In genomic region chr3:58566398-58567250, GRCh38 we compare ENCODE assay signal across 18 cellular contexts. TPM values are rescaled to one million over a fixed set of nuclear protein-coding genes. Genes with fewer than 3 reads are reported as not detected.
A peak's percentile ranks its signal among the peaks of the same experiment; 100 is the strongest.
DNase-seq lines count a peak whose midpoint lies in the region; ATAC-seq and TF ChIP-seq lines count a peak whose summit lies in the region.
"Had no signal": no experiment of that assay in that cellular context is flagged by ENCODE, and none has a peak within 500 bp of the region (broad histone marks: within the 10 kb centered on the region; RNA-seq: fewer than 3 reads in every experiment).

No MANE protein-coding gene starts in this region.

- H3K27ac ChIP-seq in right atrium auricular region, result no peak overlapping the region
- no peak overlapping the region for H3K27ac ChIP-seq in colonic mucosa
- H3K27ac ChIP-seq in WERI-Rb-1, result no peak overlapping the region

- peak; percentile 40 for DNase-seq in right atrium auricular region (ENCODE audit: low spot score)
- DNase-seq in left ventricle myocardium superior, result no peak
- peak; percentile 15 for DNase-seq in colonic mucosa
- peak; percentile 82 for DNase-seq in mesenteric fat pad (ENCODE audit: low spot score)
- no peak for DNase-seq in WERI-Rb-1
- no peak for DNase-seq in activated CD4-positive, alpha-beta T cell treated with anti-CD3 and anti-CD28 coated beads, Interleukin-2, amount 10 ng/mL, durations not matched to agents 7 days and 5 days
- no peak for DNase-seq in nucleus accumbens (lab: John Stamatoyannopoulos, UW)
- DNase-seq: C1 segment of cervical spinal cord, GF-D8, GOT3, HFFc6, Kasumi-1, MM.1S, NCI-H1092 treated with DMSO at 0.1 percent for 48 hours, NCI-H2081 treated with DMSO at 0.1 percent for 48 hours, NCI-H510A treated with DMSO at 0.1 percent for 48 hours, NCI-H82 had no signal

- no peak for TF ChIP-seq CTCF in right atrium auricular region (IDR thresholded peaks at IDR 0.05)
- TF ChIP-seq CTCF in colonic mucosa (IDR thresholded peaks at IDR 0.05), result no peak
- no peak for TF ChIP-seq CTCF in WERI-Rb-1 (IDR thresholded peaks at IDR 0.05; ENCODE audit: low read depth, low read length)

- H3K27me3 ChIP-seq in right atrium auricular region (no peaks in the 10 kb centered on the region), colonic mucosa (no peaks in the 10 kb centered on the region), WERI-Rb-1 (ENCODE audit: insufficient read depth, low read depth, severe bottlenecking) (no peaks in the 10 kb centered on the region)

- CTCF ChIA-PET in activated CD4-positive, alpha-beta T cell treated with anti-CD3 and anti-CD28 coated beads, Interleukin-2, amount 10 ng/mL, durations not matched to agents 7 days and 5 days (lab: Charles Lee), result interaction anchor here (1.0 to 2.0 kb wide), 5 partner anchors 13 to 261 kb away, joined by 4 to 6 read pairs (median 5); partner anchors contain the start of genes HTD2 and RPP14

- H3K36me3 Mint-ChIP-seq in activated CD4-positive, alpha-beta T cell treated with anti-CD3 and anti-CD28 coated beads, Interleukin-2, amount 10 ng/mL, durations not matched to agents 7 days and 5 days (ENCODE audit: low read depth), result no peaks in the 10 kb centered on the region

- ATAC-seq in left ventricle myocardium superior, result no peak

- no peak overlapping the region for H3K27ac Mint-ChIP-seq in activated CD4-positive, alpha-beta T cell treated with anti-CD3 and anti-CD28 coated beads, Interleukin-2, amount 10 ng/mL, durations not matched to agents 7 days and 5 days
- H3K27ac Mint-ChIP-seq: HFFc6 had no signal

- H3K4me3 ChIP-seq in right atrium auricular region, result no peak overlapping the region
- H3K4me3 ChIP-seq in colonic mucosa, result no peak overlapping the region
- no peak overlapping the region for H3K4me3 ChIP-seq in WERI-Rb-1 (ENCODE audit: low read depth, low read length)

- intact Hi-C loops in left ventricle myocardium superior (cut with micrococcal nuclease) (no loop called here), colonic mucosa (cut with DNase I) (no loop called here)

- H3K9me3 ChIP-seq in right atrium auricular region, result peaks cover 0 to 3% of the 10 kb centered on the region in 2 donors
- no peaks in the 10 kb centered on the region for H3K9me3 ChIP-seq in colonic mucosa
- H3K9me3 ChIP-seq in WERI-Rb-1 (ENCODE audit: severe bottlenecking), result no peaks in the 10 kb centered on the region

- H3K4me1 ChIP-seq in right atrium auricular region, result peaks cover 0 to 7% of the 10 kb centered on the region in 2 donors
- H3K4me1 ChIP-seq in colonic mucosa, result no peaks in the 10 kb centered on the region

- no peak overlapping the region for H3K9ac ChIP-seq in colonic mucosa (ENCODE audit: low read depth in 2 of 2, low read length in 2 of 2)

- peaks cover 5% of the 10 kb centered on the region for H3K27me3 Mint-ChIP-seq in activated CD4-positive, alpha-beta T cell treated with anti-CD3 and anti-CD28 coated beads, Interleukin-2, amount 10 ng/mL, durations not matched to agents 7 days and 5 days

- POLR2A ChIA-PET in activated CD4-positive, alpha-beta T cell treated with anti-CD3 and anti-CD28 coated beads, Interleukin-2, amount 10 ng/mL, durations not matched to agents 7 days and 5 days (lab: Charles Lee), result no interaction called here

- H3K36me3 ChIP-seq in right atrium auricular region (peaks cover 10% of the 10 kb centered on the region), colonic mucosa (no peaks in the 10 kb centered on the region), WERI-Rb-1 (no peaks in the 10 kb centered on the region)

- no peak overlapping the region for H3K4me3 Mint-ChIP-seq in activated CD4-positive, alpha-beta T cell treated with anti-CD3 and anti-CD28 coated beads, Interleukin-2, amount 10 ng/mL, durations not matched to agents 7 days and 5 days
- H3K4me3 Mint-ChIP-seq: HFFc6 had no signal

- H3K9me3 Mint-ChIP-seq in activated CD4-positive, alpha-beta T cell treated with anti-CD3 and anti-CD28 coated beads, Interleukin-2, amount 10 ng/mL, durations not matched to agents 7 days and 5 days, result no peaks in the 10 kb centered on the region

- H3K4me1 Mint-ChIP-seq in activated CD4-positive, alpha-beta T cell treated with anti-CD3 and anti-CD28 coated beads, Interleukin-2, amount 10 ng/mL, durations not matched to agents 7 days and 5 days, result peaks cover 4% of the 10 kb centered on the region

RNA-seq across cellular contexts. Expression of gene FAM107A, which starts 10.6 kb away (rescaled TPM):
- total RNA-seq in right atrium auricular region, result 10 to 100 TPM; 76.5 to 80.7 TPM
- 78.0 TPM for total RNA-seq in left ventricle myocardium superior
- 1 to 10 TPM; 2.2 to 5.1 TPM for total RNA-seq in colonic mucosa
- total RNA-seq in mesenteric fat pad, result 39.2 TPM
- total RNA-seq in activated CD4-positive, alpha-beta T cell treated with anti-CD3 and anti-CD28 coated beads, Interleukin-2, amount 10 ng/mL, durations not matched to agents 7 days and 5 days, result not detected
- total RNA-seq: A673 had no signal

RNA-seq across cellular contexts. Expression of gene ACOX2, which starts 29.6 kb away (rescaled TPM):
- total RNA-seq in right atrium auricular region (10 to 100 TPM; 11.5 to 30.2 TPM), left ventricle myocardium superior (41.4 TPM), colonic mucosa (10 to 100 TPM; 14.6 to 22.4 TPM), mesenteric fat pad (18.8 TPM)
- total RNA-seq in activated CD4-positive, alpha-beta T cell treated with anti-CD3 and anti-CD28 coated beads, Interleukin-2, amount 10 ng/mL, durations not matched to agents 7 days and 5 days, result not detected

Comparison
In these comparisons a context has a peak if more than half of its experiments do, and no peak if none do; other contexts are left out.
1. DNase-seq: peak in right atrium auricular region (single experiment), colonic mucosa (single experiment) and mesenteric fat pad (single experiment); none in left ventricle myocardium superior (single experiment), WERI-Rb-1 (single experiment), activated CD4-positive, alpha-beta T cell treated with anti-CD3 and anti-CD28 coated beads, Interleukin-2, amount 10 ng/mL, durations not matched to agents 7 days and 5 days (single experiment) and nucleus accumbens (0 of 56).
2. RNA of gene ACOX2, which starts 29.6 kb away (total RNA-seq): 41.4 TPM in left ventricle myocardium superior (single experiment), 11.5 to 30.2 TPM in right atrium auricular region, 14.6 to 22.4 TPM in colonic mucosa and 18.8 TPM in mesenteric fat pad (single experiment); not detected in activated CD4-positive, alpha-beta T cell treated with anti-CD3 and anti-CD28 coated beads, Interleukin-2, amount 10 ng/mL, durations not matched to agents 7 days and 5 days; every median in the first group is over 10 times any median in the second.